In the genomic region with DNA sequence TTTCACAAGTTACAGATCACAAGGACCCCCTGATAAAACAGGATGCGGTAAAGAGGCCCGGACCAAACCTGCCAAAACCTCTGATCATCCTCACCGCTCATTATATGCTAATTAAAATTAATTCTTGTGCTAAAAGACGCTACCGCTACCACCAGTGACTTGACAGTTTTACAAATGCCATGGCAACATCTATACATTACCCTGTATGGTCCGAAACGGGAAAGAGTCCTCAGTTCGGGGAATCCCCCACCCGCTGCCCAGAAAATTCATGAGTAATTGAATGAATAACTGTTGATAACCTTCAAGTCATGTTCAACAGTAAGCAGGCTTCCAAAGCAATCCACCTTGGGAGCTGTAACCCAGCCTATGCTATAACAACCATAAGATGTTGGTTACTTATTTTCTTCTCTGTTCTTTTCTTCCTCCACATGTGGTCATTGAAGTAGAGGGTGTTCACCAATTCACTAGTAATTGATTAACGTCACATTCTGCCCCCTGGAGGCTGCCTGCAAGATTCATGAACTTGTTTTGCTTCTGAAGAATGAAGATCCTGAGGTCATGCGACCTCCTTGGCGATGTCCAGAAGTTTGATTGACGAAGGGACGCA, we compare ENCODE assay signal across 2 cellular contexts.
TF ChIP-seq lines count a peak whose summit lies in the region.

No MANE protein-coding gene starts in this region.

TF ChIP-seq in IMR-90, 13 proteins besides CTCF, POLR2A, EP300 and RAD21:
- TF ChIP-seq, protein P1, sequence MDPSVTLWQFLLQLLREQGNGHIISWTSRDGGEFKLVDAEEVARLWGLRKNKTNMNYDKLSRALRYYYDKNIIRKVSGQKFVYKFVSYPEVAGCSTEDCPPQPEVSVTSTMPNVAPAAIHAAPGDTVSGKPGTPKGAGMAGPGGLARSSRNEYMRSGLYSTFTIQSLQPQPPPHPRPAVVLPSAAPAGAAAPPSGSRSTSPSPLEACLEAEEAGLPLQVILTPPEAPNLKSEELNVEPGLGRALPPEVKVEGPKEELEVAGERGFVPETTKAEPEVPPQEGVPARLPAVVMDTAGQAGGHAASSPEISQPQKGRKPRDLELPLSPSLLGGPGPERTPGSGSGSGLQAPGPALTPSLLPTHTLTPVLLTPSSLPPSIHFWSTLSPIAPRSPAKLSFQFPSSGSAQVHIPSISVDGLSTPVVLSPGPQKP (IDR thresholded peaks at IDR 0.05; ENCODE audit: borderline replicate concordance, low read depth, low read length) = no peak
- peak; percentile 60 for TF ChIP-seq SMC3 (IDR thresholded peaks at IDR 0.05; ENCODE audit: low read depth, low read length)
- TF ChIP-seq NFE2L2 (IDR thresholded peaks at IDR 0.05; ENCODE audit: low read depth, low read length) = peak; percentile 43; the same call in 1 of the 2 replicates

TF ChIP-seq in GM12878, 131 proteins besides CTCF, POLR2A, EP300 and RAD21 (continues in another document):
- no peak; the same call in 1 of the 2 replicates for TF ChIP-seq SPI1 (IDR thresholded peaks at IDR 0.05; ENCODE audit: borderline replicate concordance, insufficient read depth, low read depth, low read length)
- TF ChIP-seq BMI1 (IDR thresholded peaks at IDR 0.05; ENCODE audit: borderline replicate concordance) = peak; percentile 97
- peak; percentile 25; the same call in 1 of the 2 replicates for TF ChIP-seq CREM (IDR thresholded peaks at IDR 0.05; ENCODE audit: low read depth)
- TF ChIP-seq RUNX3 (IDR thresholded peaks at IDR 0.05; ENCODE audit: low read length) = peak; percentile 79
- peak; percentile 6 for TF ChIP-seq PBX3 (IDR thresholded peaks at IDR 0.05; ENCODE audit: insufficient replicate concordance, low read depth, low read length)
- no peak for TF ChIP-seq YY1 (IDR thresholded peaks at IDR 0.05; ENCODE audit: low read depth, low read length)
- TF ChIP-seq PML (IDR thresholded peaks at IDR 0.05; ENCODE audit: low read length) = no peak
- TF ChIP-seq TCF12 (IDR thresholded peaks at IDR 0.05; ENCODE audit: low read depth, low read length) = peak; percentile 36; the same call in 1 of the 2 replicates
- TF ChIP-seq ASH2L (IDR thresholded peaks at IDR 0.05; ENCODE audit: borderline replicate concordance, low read depth) = 0 out of 2 replicates have a peak, but pooled peaks have one; percentile 20
- TF ChIP-seq BCLAF1 (IDR thresholded peaks at IDR 0.05) = no peak
- no peak for TF ChIP-seq EZH2 (IDR thresholded peaks at IDR 0.05; ENCODE audit: borderline replicate concordance, control insufficient read depth, low read depth, low read length)
- TF ChIP-seq KDM1A (IDR thresholded peaks at IDR 0.05; ENCODE audit: borderline replicate concordance) = no peak
- no peak; the same call in 1 of the 2 replicates for TF ChIP-seq GATAD2B (conservative IDR thresholded peaks at IDR 0.05; ENCODE audit: low read depth)
- TF ChIP-seq, protein P2, sequence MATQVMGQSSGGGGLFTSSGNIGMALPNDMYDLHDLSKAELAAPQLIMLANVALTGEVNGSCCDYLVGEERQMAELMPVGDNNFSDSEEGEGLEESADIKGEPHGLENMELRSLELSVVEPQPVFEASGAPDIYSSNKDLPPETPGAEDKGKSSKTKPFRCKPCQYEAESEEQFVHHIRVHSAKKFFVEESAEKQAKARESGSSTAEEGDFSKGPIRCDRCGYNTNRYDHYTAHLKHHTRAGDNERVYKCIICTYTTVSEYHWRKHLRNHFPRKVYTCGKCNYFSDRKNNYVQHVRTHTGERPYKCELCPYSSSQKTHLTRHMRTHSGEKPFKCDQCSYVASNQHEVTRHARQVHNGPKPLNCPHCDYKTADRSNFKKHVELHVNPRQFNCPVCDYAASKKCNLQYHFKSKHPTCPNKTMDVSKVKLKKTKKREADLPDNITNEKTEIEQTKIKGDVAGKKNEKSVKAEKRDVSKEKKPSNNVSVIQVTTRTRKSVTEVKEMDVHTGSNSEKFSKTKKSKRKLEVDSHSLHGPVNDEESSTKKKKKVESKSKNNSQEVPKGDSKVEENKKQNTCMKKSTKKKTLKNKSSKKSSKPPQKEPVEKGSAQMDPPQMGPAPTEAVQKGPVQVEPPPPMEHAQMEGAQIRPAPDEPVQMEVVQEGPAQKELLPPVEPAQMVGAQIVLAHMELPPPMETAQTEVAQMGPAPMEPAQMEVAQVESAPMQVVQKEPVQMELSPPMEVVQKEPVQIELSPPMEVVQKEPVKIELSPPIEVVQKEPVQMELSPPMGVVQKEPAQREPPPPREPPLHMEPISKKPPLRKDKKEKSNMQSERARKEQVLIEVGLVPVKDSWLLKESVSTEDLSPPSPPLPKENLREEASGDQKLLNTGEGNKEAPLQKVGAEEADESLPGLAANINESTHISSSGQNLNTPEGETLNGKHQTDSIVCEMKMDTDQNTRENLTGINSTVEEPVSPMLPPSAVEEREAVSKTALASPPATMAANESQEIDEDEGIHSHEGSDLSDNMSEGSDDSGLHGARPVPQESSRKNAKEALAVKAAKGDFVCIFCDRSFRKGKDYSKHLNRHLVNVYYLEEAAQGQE (IDR thresholded peaks at IDR 0.05; ENCODE audit: low read depth, low read length) = no peak
- TF ChIP-seq NR2C2 (IDR thresholded peaks at IDR 0.05; ENCODE audit: borderline replicate concordance, control insufficient read depth, insufficient read length, low read depth) = no peak
- peak; percentile 91 for TF ChIP-seq SKIL (IDR thresholded peaks at IDR 0.05; ENCODE audit: low read depth, poor library complexity, severe bottlenecking)
- no peak for TF ChIP-seq E4F1 (IDR thresholded peaks at IDR 0.05; ENCODE audit: borderline replicate concordance, partially characterized antibody)
- no peak for TF ChIP-seq PAX8 (IDR thresholded peaks at IDR 0.05)
- TF ChIP-seq KLF5 (IDR thresholded peaks at IDR 0.05; ENCODE audit: partially characterized antibody) = peak; percentile 84
- peak; percentile 11; the same call in 1 of the 2 replicates for TF ChIP-seq NR2C1 (IDR thresholded peaks at IDR 0.05)
- TF ChIP-seq, protein P3, sequence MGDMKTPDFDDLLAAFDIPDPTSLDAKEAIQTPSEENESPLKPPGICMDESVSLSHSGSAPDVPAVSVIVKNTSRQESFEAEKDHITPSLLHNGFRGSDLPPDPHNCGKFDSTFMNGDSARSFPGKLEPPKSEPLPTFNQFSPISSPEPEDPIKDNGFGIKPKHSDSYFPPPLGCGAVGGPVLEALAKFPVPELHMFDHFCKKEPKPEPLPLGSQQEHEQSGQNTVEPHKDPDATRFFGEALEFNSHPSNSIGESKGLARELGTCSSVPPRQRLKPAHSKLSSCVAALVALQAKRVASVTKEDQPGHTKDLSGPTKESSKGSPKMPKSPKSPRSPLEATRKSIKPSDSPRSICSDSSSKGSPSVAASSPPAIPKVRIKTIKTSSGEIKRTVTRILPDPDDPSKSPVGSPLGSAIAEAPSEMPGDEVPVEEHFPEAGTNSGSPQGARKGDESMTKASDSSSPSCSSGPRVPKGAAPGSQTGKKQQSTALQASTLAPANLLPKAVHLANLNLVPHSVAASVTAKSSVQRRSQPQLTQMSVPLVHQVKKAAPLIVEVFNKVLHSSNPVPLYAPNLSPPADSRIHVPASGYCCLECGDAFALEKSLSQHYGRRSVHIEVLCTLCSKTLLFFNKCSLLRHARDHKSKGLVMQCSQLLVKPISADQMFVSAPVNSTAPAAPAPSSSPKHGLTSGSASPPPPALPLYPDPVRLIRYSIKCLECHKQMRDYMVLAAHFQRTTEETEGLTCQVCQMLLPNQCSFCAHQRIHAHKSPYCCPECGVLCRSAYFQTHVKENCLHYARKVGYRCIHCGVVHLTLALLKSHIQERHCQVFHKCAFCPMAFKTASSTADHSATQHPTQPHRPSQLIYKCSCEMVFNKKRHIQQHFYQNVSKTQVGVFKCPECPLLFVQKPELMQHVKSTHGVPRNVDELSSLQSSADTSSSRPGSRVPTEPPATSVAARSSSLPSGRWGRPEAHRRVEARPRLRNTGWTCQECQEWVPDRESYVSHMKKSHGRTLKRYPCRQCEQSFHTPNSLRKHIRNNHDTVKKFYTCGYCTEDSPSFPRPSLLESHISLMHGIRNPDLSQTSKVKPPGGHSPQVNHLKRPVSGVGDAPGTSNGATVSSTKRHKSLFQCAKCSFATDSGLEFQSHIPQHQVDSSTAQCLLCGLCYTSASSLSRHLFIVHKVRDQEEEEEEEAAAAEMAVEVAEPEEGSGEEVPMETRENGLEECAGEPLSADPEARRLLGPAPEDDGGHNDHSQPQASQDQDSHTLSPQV (IDR thresholded peaks at IDR 0.05) = no peak
- TF ChIP-seq CHD1 (IDR thresholded peaks at IDR 0.05; ENCODE audit: low read depth, low read length) = no peak
- TF ChIP-seq MYB (IDR thresholded peaks at IDR 0.05; ENCODE audit: borderline replicate concordance, low read depth, low read length) = no peak
- TF ChIP-seq HDGF (IDR thresholded peaks at IDR 0.05) = no peak
- no peak for TF ChIP-seq CBX3 (IDR thresholded peaks at IDR 0.05; ENCODE audit: borderline replicate concordance, low read depth)
- TF ChIP-seq JUNB (IDR thresholded peaks at IDR 0.05) = peak; percentile 29; the same call in 1 of the 2 replicates
- no peak for TF ChIP-seq ZNF384 (IDR thresholded peaks at IDR 0.05; ENCODE audit: borderline replicate concordance, low read depth, low read length)
- peak; percentile 53; the same call in 2 of the 3 replicates for TF ChIP-seq POU2F2 (IDR thresholded peaks at IDR 0.05; ENCODE audit: borderline replicate concordance, low read depth, low read length)
- peak; percentile 85; the same call in 1 of the 2 replicates for TF ChIP-seq MXI1 (IDR thresholded peaks at IDR 0.05; ENCODE audit: low read depth, low read length)
- TF ChIP-seq CBX5 (IDR thresholded peaks at IDR 0.05; ENCODE audit: low read depth) = 0 out of 2 replicates have a peak, but pooled peaks have one; percentile 34
- no peak for TF ChIP-seq BCL3 (IDR thresholded peaks at IDR 0.05; ENCODE audit: borderline replicate concordance, insufficient read depth, low read depth, low read length, poor library complexity, severe bottlenecking)
